9 cellular contexts compared by ENCODE assay signal in the genomic region with DNA sequence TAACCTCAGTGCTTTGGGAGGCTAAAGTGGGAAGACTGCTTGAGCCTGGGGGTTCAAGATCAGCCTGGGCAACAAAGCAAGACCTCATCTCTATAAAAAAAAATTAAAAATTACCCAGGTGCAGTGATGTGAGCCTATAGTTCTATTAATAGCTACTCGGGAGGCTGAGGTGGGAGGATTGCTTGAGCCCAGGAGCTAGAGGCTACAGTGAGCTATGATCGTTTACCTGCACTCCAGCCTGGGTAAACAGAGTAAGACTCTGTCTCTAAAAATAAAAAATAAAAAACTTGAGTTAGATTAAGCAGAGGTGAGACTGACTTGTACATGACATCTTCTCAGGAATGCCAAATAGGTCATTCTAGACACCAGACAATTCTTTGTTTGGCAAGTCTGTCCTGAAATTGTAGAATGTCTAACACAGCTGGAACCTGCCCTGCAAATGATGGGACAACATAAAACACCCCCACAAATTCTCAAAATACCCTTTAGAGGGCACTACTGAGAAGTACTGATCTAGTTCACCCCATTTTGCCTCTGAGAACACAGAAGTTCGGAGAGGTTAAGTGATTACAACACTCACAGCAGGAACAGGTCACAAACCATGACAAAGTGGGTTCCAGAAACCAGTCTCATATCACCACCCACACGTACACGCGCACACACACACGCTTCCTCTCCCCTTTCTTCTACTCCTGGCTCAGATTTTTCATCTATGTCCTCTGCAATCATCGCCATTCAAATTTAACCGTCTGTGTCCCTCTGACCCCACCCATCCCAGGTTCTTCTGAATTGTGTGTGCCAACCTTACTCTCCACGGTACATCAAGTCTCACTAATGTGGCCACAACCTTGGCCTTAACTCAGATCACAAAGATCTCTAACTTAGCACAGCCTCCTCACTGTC. TPM values are rescaled to one million over a fixed set of nuclear protein-coding genes. Genes with fewer than 3 reads are reported as not detected.
DNase-seq lines count a peak whose midpoint lies in the region; ATAC-seq and TF ChIP-seq lines count a peak whose summit lies in the region.
"Had no signal": no experiment of that assay in that cellular context is flagged by ENCODE, and none has a peak within 500 bp of the region (broad histone marks: within the 10 kb centered on the region; RNA-seq: fewer than 3 reads in every experiment).

No MANE protein-coding gene starts in this region.

- H3K9me3 Mint-ChIP-seq in CD8-positive, alpha-beta T cell: no peaks in the 10 kb centered on the region
- no peaks in the 10 kb centered on the region for H3K9me3 Mint-ChIP-seq in IgD-negative memory B cell

- POLR2A ChIA-PET in CD8-positive, alpha-beta T cell (lab: Charles Lee): interaction anchor here (1.4 kb wide), 1 partner anchor 12 kb away, joined by 3 read pairs; no protein-coding TSS in a partner anchor

- peaks cover 21% of the 10 kb centered on the region for H3K4me1 ChIP-seq in CD8-positive, alpha-beta T cell (ENCODE audit: insufficient read depth, low read length)
- peaks cover 0 to 26% (median 7%) of the 10 kb centered on the region in 3 donors for H3K4me1 ChIP-seq in esophagus squamous epithelium

- no peaks in the 10 kb centered on the region for H3K36me3 Mint-ChIP-seq in CD8-positive, alpha-beta T cell
- H3K36me3 Mint-ChIP-seq in IgD-negative memory B cell: peaks cover 3% of the 10 kb centered on the region

- H3K4me3 Mint-ChIP-seq in CD8-positive, alpha-beta T cell: peak overlapping the region; percentile 74
- H3K4me3 Mint-ChIP-seq in IgD-negative memory B cell: peak overlapping the region; percentile 37 to 96 (median 86)
- H3K4me3 Mint-ChIP-seq: neural crest cell had no signal

- H3K9me3 ChIP-seq in CD8-positive, alpha-beta T cell (ENCODE audit: low read length): no peaks in the 10 kb centered on the region
- no peaks in the 10 kb centered on the region for H3K9me3 ChIP-seq in esophagus squamous epithelium

- peak in 1 of 4 donors; percentile 32 for TF ChIP-seq POLR2A in esophagus squamous epithelium (IDR thresholded peaks at IDR 0.05)

- peak; percentile 90 for ATAC-seq in CD8-positive, alpha-beta T cell
- ATAC-seq in GM21515 (IDR thresholded peaks at IDR 0.05; ENCODE audit: unreplicated experiment): peak; percentile 88

- H3K4me1 Mint-ChIP-seq in CD8-positive, alpha-beta T cell (ENCODE audit: low read depth): peaks cover 23% of the 10 kb centered on the region
- peaks cover 17% of the 10 kb centered on the region in 3 donors for H3K4me1 Mint-ChIP-seq in IgD-negative memory B cell

- CTCF ChIA-PET in CD8-positive, alpha-beta T cell (lab: Charles Lee): interaction anchor here (0.7 to 1.9 kb wide), 8 partner anchors 17 to 79 kb away, joined by 3 to 15 read pairs (median 4); no protein-coding TSS in a partner anchor

- no peak overlapping the region for H3K27ac ChIP-seq in CD8-positive, alpha-beta T cell (ENCODE audit: low read depth, low read length)
- H3K27ac ChIP-seq in esophagus squamous epithelium: peak overlapping the region; percentile 20 to 73 (median 65)
- H3K27ac ChIP-seq in skin epidermis: peak overlapping the region in 18 of 21 experiments; percentile 31 to 91 (median 72)

- H3K36me3 ChIP-seq in CD8-positive, alpha-beta T cell (ENCODE audit: insufficient read depth, low read length): no peaks in the 10 kb centered on the region
- H3K36me3 ChIP-seq in esophagus squamous epithelium: no peaks in the 10 kb centered on the region

- H3K27ac Mint-ChIP-seq in CD8-positive, alpha-beta T cell: peak overlapping the region; percentile 85
- peak overlapping the region; percentile 5 to 89 (median 78) for H3K27ac Mint-ChIP-seq in IgD-negative memory B cell

- H3K4me3 ChIP-seq in CD8-positive, alpha-beta T cell (ENCODE audit: low read depth, low read length): no peak overlapping the region
- H3K4me3 ChIP-seq in esophagus squamous epithelium (no peak overlapping the region), skin epidermis (no peak overlapping the region)

- TF ChIP-seq CTCF in CD8-positive, alpha-beta T cell (IDR thresholded peaks at IDR 0.05): peak; percentile 55
- TF ChIP-seq CTCF in esophagus squamous epithelium (IDR thresholded peaks at IDR 0.05): peak in 3 of 6 experiments; percentile 23 to 48 (median 24)

- no peaks in the 10 kb centered on the region for H3K27me3 Mint-ChIP-seq in CD8-positive, alpha-beta T cell (ENCODE audit: low read depth)
- no peaks in the 10 kb centered on the region for H3K27me3 Mint-ChIP-seq in IgD-negative memory B cell

- 80 to 81% methylated on average over 10 of the region's 10 CpGs for WGBS in esophagus squamous epithelium, 2 donors

- intact Hi-C loops in CD8-positive, alpha-beta T cell (cut with DNase I, micrococcal nuclease): loop anchor here (1.0 to 5.0 kb wide), 10 partner anchors 13 to 351 kb away; no protein-coding TSS in a partner anchor
- intact Hi-C loops in esophagus squamous epithelium (cut with DNase I): no loop called here

- no peaks in the 10 kb centered on the region for H3K27me3 ChIP-seq in CD8-positive, alpha-beta T cell (ENCODE audit: insufficient read depth, low read length)
- H3K27me3 ChIP-seq in esophagus squamous epithelium: no peaks in the 10 kb centered on the region

- peak in 6 of 7 experiments; percentile 9 to 61 (median 40) for DNase-seq in CD8-positive, alpha-beta T cell
- DNase-seq in activated CD4-positive, alpha-beta T cell treated with anti-CD3 and anti-CD28 coated beads, Interleukin-2, amount 50 U/mL, for 48 hours: peak; percentile 58 to 75
- no peak for DNase-seq in esophagus squamous epithelium (lab: John Stamatoyannopoulos, UW)
- no peak for DNase-seq in NCI-H526 (lab: John Stamatoyannopoulos, UW)
- no peak for DNase-seq in NCI-H1436 (lab: John Stamatoyannopoulos, UW)

RNA-seq across cellular contexts. Expression of gene ARHGAP18, which starts 38.3 kb away (rescaled TPM):
- 1 to 10 TPM in 1 of 2 experiments, under 1 TPM in 1; 0.71 to 1.5 TPM for total RNA-seq in CD8-positive, alpha-beta T cell
- 3.5 TPM for polyA plus RNA-seq in IgD-negative memory B cell
- 1 to 10 TPM; 2.8 to 9.0 (median 7.1) TPM for total RNA-seq in esophagus squamous epithelium

Comparison
In these comparisons a context has a peak if more than half of its experiments do, and no peak if none do; other contexts are left out.
1. DNase-seq: peak in CD8-positive, alpha-beta T cell (6 of 7) and activated CD4-positive, alpha-beta T cell treated with anti-CD3 and anti-CD28 coated beads, Interleukin-2, amount 50 U/mL, for 48 hours (2 of 2); none in esophagus squamous epithelium (single experiment), NCI-H526 (0 of 2) and NCI-H1436 (single experiment).